In genomic region chr2:148817210-148817708, GRCh38 we compare ENCODE assay signal across 8 cellular contexts. TPM values are rescaled to one million over a fixed set of nuclear protein-coding genes. Genes with fewer than 3 reads are reported as not detected.
DNase-seq lines count a peak whose midpoint lies in the region; ATAC-seq and TF ChIP-seq lines count a peak whose summit lies in the region.

No MANE protein-coding gene starts in this region.

- peak overlapping the region; percentile 66 for H3K4me2 ChIP-seq in skeletal muscle satellite cell (ENCODE audit: low read length)

- H3K9me3 ChIP-seq in skeletal muscle satellite cell (replicated peaks; ENCODE audit: low read length), result no peaks in the 10 kb centered on the region

- intact Hi-C loops in Right ventricle myocardium superior (cut with DNase I), result no loop called here

- in situ Hi-C loops in GM13976 (cut with MboI; ENCODE audit: low sequenced_read_pairs, unreplicated experiment), result no loop called here

- no peak overlapping the region for H3K9ac ChIP-seq in skeletal muscle satellite cell (ENCODE audit: low read depth, low read length)

- peaks cover 27% of the 10 kb centered on the region for H3K4me1 ChIP-seq in skeletal muscle satellite cell (ENCODE audit: control insufficient read depth, insufficient read depth, low read length)

- peak overlapping the region; percentile 53 for H3K4me3 ChIP-seq in skeletal muscle satellite cell (ENCODE audit: low read length)

- TF ChIP-seq CTCF in GM13976 (IDR thresholded peaks at IDR 0.05; ENCODE audit: borderline replicate concordance, control extremely low read depth, extremely low read depth, insufficient read depth, missing control alignments) (no peak), omental fat pad (IDR thresholded peaks at IDR 0.05) (no peak)

- ATAC-seq in SK-N-SH treated with all-trans-retinoic acid at 6 μM for 48 hours (peak; percentile 57), Right ventricle myocardium superior (ENCODE audit: poor library complexity) (peak; percentile 43), omental fat pad (ENCODE audit: low FRiP score) (no peak)

- H3K36me3 ChIP-seq in skeletal muscle satellite cell (ENCODE audit: insufficient read depth, low read length), result no peaks in the 10 kb centered on the region

- peak; percentile 24 for DNase-seq in NCI-H146 (lab: John Stamatoyannopoulos, UW)
- no peak for DNase-seq in NCI-H146 treated with DMSO at 0.1 percent for 48 hours (lab: John Stamatoyannopoulos, UW; ENCODE audit: unreplicated experiment)
- no peak for DNase-seq in Right ventricle myocardium superior
- DNase-seq in GM13976 (ENCODE audit: low spot score), result no peak
- DNase-seq in omental fat pad (ENCODE audit: low spot score), result no peak
- no peak for DNase-seq in activated CD4-positive, alpha-beta T cell treated with anti-CD3 and anti-CD28 coated beads, Interleukin-2, amount 50 U/mL, for 4 hours

- peaks cover 37% of the 10 kb centered on the region for H3K27me3 ChIP-seq in skeletal muscle satellite cell (ENCODE audit: control insufficient read depth, insufficient read depth, low read length)

TF ChIP-seq in SK-N-SH treated with all-trans-retinoic acid at 6 μM for 48 hours, 23 proteins besides CTCF, POLR2A, EP300 and RAD21:
- TF ChIP-seq ISL1 (CRISPR knock-in tag; IDR thresholded peaks at IDR 0.05) (peak; percentile 35; the same call in 1 of the 2 replicates), ZFP3 (CRISPR knock-in tag; IDR thresholded peaks at IDR 0.05) (0 out of 2 replicates have a peak, but pooled peaks have one; percentile 16), CSRNP3 (CRISPR knock-in tag; IDR thresholded peaks at IDR 0.05) (no peak), ZNF70 (CRISPR knock-in tag; IDR thresholded peaks at IDR 0.05) (no peak)
- TF ChIP-seq, protein P1, sequence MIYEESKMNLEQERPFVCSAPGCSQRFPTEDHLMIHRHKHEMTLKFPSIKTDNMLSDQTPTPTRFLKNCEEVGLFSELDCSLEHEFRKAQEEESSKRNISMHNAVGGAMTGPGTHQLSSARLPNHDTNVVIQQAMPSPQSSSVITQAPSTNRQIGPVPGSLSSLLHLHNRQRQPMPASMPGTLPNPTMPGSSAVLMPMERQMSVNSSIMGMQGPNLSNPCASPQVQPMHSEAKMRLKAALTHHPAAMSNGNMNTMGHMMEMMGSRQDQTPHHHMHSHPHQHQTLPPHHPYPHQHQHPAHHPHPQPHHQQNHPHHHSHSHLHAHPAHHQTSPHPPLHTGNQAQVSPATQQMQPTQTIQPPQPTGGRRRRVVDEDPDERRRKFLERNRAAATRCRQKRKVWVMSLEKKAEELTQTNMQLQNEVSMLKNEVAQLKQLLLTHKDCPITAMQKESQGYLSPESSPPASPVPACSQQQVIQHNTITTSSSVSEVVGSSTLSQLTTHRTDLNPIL (CRISPR knock-in tag; IDR thresholded peaks at IDR 0.05; ENCODE audit: low read depth), result no peak
- TF ChIP-seq, protein P2, sequence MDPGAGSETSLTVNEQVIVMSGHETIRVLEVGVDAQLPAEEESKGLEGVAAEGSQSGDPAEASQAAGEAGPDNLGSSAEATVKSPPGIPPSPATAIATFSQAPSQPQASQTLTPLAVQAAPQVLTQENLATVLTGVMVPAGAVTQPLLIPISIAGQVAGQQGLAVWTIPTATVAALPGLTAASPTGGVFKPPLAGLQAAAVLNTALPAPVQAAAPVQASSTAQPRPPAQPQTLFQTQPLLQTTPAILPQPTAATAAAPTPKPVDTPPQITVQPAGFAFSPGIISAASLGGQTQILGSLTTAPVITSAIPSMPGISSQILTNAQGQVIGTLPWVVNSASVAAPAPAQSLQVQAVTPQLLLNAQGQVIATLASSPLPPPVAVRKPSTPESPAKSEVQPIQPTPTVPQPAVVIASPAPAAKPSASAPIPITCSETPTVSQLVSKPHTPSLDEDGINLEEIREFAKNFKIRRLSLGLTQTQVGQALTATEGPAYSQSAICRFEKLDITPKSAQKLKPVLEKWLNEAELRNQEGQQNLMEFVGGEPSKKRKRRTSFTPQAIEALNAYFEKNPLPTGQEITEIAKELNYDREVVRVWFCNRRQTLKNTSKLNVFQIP (CRISPR knock-in tag; IDR thresholded peaks at IDR 0.05; ENCODE audit: borderline replicate concordance, low read depth), result no peak

RNA-seq across cellular contexts. Expression of gene KIF5C, which starts 57.8 kb away (rescaled TPM):
- total RNA-seq in Right ventricle myocardium superior, result 1.2 TPM
- under 0.01 and 0.51 TPM in 2 replicates for total RNA-seq in skeletal muscle satellite cell (2012; rRNA removed)
- 1 to 10 TPM in 3 of 4 donors, under 1 TPM in 1; 0.88 to 4.5 (median 2.4) TPM for total RNA-seq in omental fat pad
